ENCODE assay signal across 1 cellular context in genomic region chr15:90757461-90757860, GRCh38.
TF ChIP-seq lines count a peak whose summit lies in the region.

No MANE protein-coding gene starts in this region.

TF ChIP-seq in WTC11, 78 proteins besides CTCF, POLR2A, EP300 and RAD21 (continued from another document):
- no peak for TF ChIP-seq ATF2 (CRISPR knock-in tag; IDR thresholded peaks at IDR 0.05; ENCODE audit: borderline replicate concordance, low read depth)
- no peak for TF ChIP-seq CBFB (CRISPR knock-in tag; IDR thresholded peaks at IDR 0.05; ENCODE audit: low read depth)
